7 cellular contexts compared by ENCODE assay signal in genomic region chr12:123142948-123143752, GRCh38. TPM values are rescaled to one million over a fixed set of nuclear protein-coding genes. Genes with fewer than 3 reads are reported as not detected.
DNase-seq lines count a peak whose midpoint lies in the region; ATAC-seq, FAIRE-seq and TF ChIP-seq lines count a peak whose summit lies in the region.

No MANE protein-coding gene starts in this region.

- intact Hi-C loops in OCI-LY7 (cut with micrococcal nuclease; ENCODE audit: unreplicated experiment): no loop called here
- intact Hi-C loops in esophagus squamous epithelium (cut with DNase I): loop anchor here (10.0 kb wide), 1 partner anchor 98 kb away; no protein-coding TSS in a partner anchor

- H3K9me2 ChIP-seq in OCI-LY7 (ENCODE audit: insufficient read depth, low read length): no peaks in the 10 kb centered on the region

- H3K4me1 ChIP-seq in OCI-LY7 (ENCODE audit: insufficient read depth, low read length, poor library complexity, severe bottlenecking) (no peaks in the 10 kb centered on the region), esophagus squamous epithelium (peaks cover 35 to 61% (median 54%) of the 10 kb centered on the region in 3 donors), subcutaneous abdominal adipose tissue (ENCODE audit: control insufficient read depth in 5 of 5, insufficient read depth in 5 of 5, low read length in 5 of 5) (peaks cover 12 to 40% (median 37%) of the 10 kb centered on the region in 5 donors)

- H3K4me3 ChIP-seq in OCI-LY7 (ENCODE audit: low read depth, low read length, poor library complexity, severe bottlenecking) (no peak overlapping the region), esophagus squamous epithelium (no peak overlapping the region), subcutaneous abdominal adipose tissue (ENCODE audit: low read depth in 1 of 5, low read length in 5 of 5) (peak overlapping the region in 1 of 5 donors; percentile 17)

- H3K36me3 ChIP-seq in OCI-LY7 (ENCODE audit: insufficient read depth, low read length) (no peaks in the 10 kb centered on the region), esophagus squamous epithelium (no peaks in the 10 kb centered on the region), subcutaneous abdominal adipose tissue (ENCODE audit: control insufficient read depth in 5 of 5, insufficient read depth in 5 of 5, low read length in 5 of 5) (no peaks in the 10 kb centered on the region)

- H3K79me2 ChIP-seq in OCI-LY7 (ENCODE audit: insufficient read depth, low read depth, low read length): no peaks in the 10 kb centered on the region

- H3K9me3 ChIP-seq in OCI-LY7 (ENCODE audit: low read length): no peaks in the 10 kb centered on the region
- H3K9me3 ChIP-seq in esophagus squamous epithelium: no peaks in the 10 kb centered on the region
- no peaks in the 10 kb centered on the region for H3K9me3 ChIP-seq in subcutaneous abdominal adipose tissue (ENCODE audit: control insufficient read depth in 5 of 5, low read length in 5 of 5)

- no TSS peak for BruUV-seq in OCI-LY7 (replicated peaks; lab: Mats Ljungman, UMichigan)

- DNase-seq in Kasumi-1 (lab: John Stamatoyannopoulos, UW): peak; percentile 94
- no peak for DNase-seq in OCI-LY7 (ENCODE audit: low spot score)
- DNase-seq in esophagus squamous epithelium (lab: John Stamatoyannopoulos, UW): no peak
- no peak for DNase-seq in cortex of kidney (lab: John Stamatoyannopoulos, UW)
- no peak for DNase-seq in frontal cortex (ENCODE audit: low spot score in 2 of 2)

- H3K27me3 ChIP-seq in esophagus squamous epithelium (no peaks in the 10 kb centered on the region), subcutaneous abdominal adipose tissue (ENCODE audit: control insufficient read depth in 5 of 5, insufficient read depth in 4 of 5, low read length in 5 of 5) (no peaks in the 10 kb centered on the region)

- H3K27ac ChIP-seq in OCI-LY7 (ENCODE audit: low read depth, low read length, poor library complexity, severe bottlenecking): no peak overlapping the region
- peak overlapping the region; percentile 15 to 84 (median 84) for H3K27ac ChIP-seq in esophagus squamous epithelium
- H3K27ac ChIP-seq in subcutaneous abdominal adipose tissue (ENCODE audit: low read depth, low read length): peak overlapping the region; percentile 55

- 59 to 67% methylated on average over 10 to 11 of the region's 11 CpGs for WGBS in esophagus squamous epithelium, 2 donors

- no peak for TF ChIP-seq POLR2A in esophagus squamous epithelium (IDR thresholded peaks at IDR 0.05)

- peak overlapping the region; percentile 17; the same call in 1 of the 2 replicates for H3K4me2 ChIP-seq in OCI-LY7 (ENCODE audit: low read length)

- no peak overlapping the region for H2AFZ ChIP-seq in OCI-LY7 (ENCODE audit: low read length)

- no peaks in the 10 kb centered on the region for H4K20me1 ChIP-seq in OCI-LY7 (ENCODE audit: insufficient read depth, low read length)

- TF ChIP-seq CTCF in OCI-LY7 (conservative IDR thresholded peaks at IDR 0.05; ENCODE audit: low read length) (no peak), esophagus squamous epithelium (IDR thresholded peaks at IDR 0.05) (no peak)

- no peak for ATAC-seq in HG03469 (IDR thresholded peaks at IDR 0.05; ENCODE audit: unreplicated experiment)

- H3K9ac ChIP-seq in subcutaneous abdominal adipose tissue (ENCODE audit: low read length in 5 of 5): peak overlapping the region in 1 of 5 donors; percentile 21

- POLR2A ChIA-PET in OCI-LY7 (lab: Charles Lee): interaction anchor here (0.5 kb wide), 2 partner anchors 13 to 386 kb away, joined by 3 to 4 read pairs; no protein-coding TSS in a partner anchor

- FAIRE-seq in frontal cortex (lab: Jason Lieb, UNC): no peak

- CTCF ChIA-PET in OCI-LY7 (lab: Charles Lee; ENCODE audit: unreplicated experiment): no interaction called here

RNA-seq across cellular contexts. Expression of gene PITPNM2, which starts 7.7 kb away (rescaled TPM):
- 0.13 and 0.73 TPM in 2 replicates for total RNA-seq in OCI-LY7 (2014; rRNA removed; shearing (Covaris generic))
- total RNA-seq in OCI-LY7 (2022) (0.42 and 0.77 TPM in 2 replicates), esophagus squamous epithelium (1 to 10 TPM; 4.2 to 9.1 (median 8.2) TPM), frontal cortex (4.9 TPM)

Comparison
In these comparisons a context has a peak if more than half of its experiments do, and no peak if none do; other contexts are left out.
1. DNase-seq: peak in Kasumi-1 (2 of 2); none in OCI-LY7 (single experiment), esophagus squamous epithelium (single experiment), cortex of kidney (single experiment) and frontal cortex (0 of 2).